8 cellular contexts compared by ENCODE assay signal in the genomic region with DNA sequence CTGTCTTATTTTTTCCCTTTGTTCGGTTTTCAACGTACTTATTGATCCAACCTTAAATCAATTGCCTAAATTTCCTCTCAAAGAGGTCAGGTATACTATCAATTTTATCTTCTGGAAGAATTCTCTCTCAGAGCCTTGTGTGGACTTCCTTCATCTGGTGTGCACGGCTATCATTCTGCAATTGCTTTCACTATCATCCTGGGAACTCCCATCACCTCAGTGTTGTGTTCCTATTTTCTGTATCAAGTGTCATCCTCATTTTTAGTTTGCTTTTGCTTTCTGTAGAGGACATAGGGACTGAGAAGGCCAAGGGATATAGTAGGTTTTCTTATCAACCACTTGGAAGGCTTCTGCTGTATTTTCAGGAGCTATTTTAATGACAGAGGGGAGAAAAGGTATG. TPM values are rescaled to one million over a fixed set of nuclear protein-coding genes. Genes with fewer than 3 reads are reported as not detected.
DNase-seq lines count a peak whose midpoint lies in the region; ATAC-seq, FAIRE-seq and TF ChIP-seq lines count a peak whose summit lies in the region.

No MANE protein-coding gene starts in this region.

- DNase-seq in Peyer's patch (no peak), heart right ventricle (no peak), NCI-H345 treated with DMSO at 0.1 percent for 48 hours (lab: John Stamatoyannopoulos, UW; ENCODE audit: unreplicated experiment) (no peak), H54 (ENCODE audit: insufficient read length, low spot score) (no peak), NCI-H526 (lab: John Stamatoyannopoulos, UW) (no peak)
- DNase-seq in stimulated activated naive B cell treated with anti-CD40 and anti-IgM and Interleukin-4, amounts not matched to agents 10 μg/mL and 1 μg/mL and 100 μg/mL, for 72 hours: no peak

- no peaks in the 10 kb centered on the region for H3K27me3 Mint-ChIP-seq in stimulated activated naive B cell treated with anti-CD40 and anti-IgM and Interleukin-4, amounts not matched to agents 10 μg/mL and 1 μg/mL and 100 μg/mL, for 72 hours

- H3K36me3 Mint-ChIP-seq in stimulated activated naive B cell treated with anti-CD40 and anti-IgM and Interleukin-4, amounts not matched to agents 10 μg/mL and 1 μg/mL and 100 μg/mL, for 72 hours: peaks cover 4 to 9% of the 10 kb centered on the region in 2 donors

- H3K4me1 ChIP-seq in Peyer's patch: peaks cover 0 to 68% (median 4%) of the 10 kb centered on the region in 4 donors
- H3K4me1 ChIP-seq in heart right ventricle: peaks cover 15 to 100% (median 96%) of the 10 kb centered on the region in 9 donors

- intact Hi-C loops in heart right ventricle (cut with DNase I): no loop called here

- TF ChIP-seq CTCF in Peyer's patch (IDR thresholded peaks at IDR 0.05): no peak
- no peak for TF ChIP-seq CTCF in heart right ventricle (IDR thresholded peaks at IDR 0.05)

- no peak for TF ChIP-seq POLR2A in Peyer's patch (IDR thresholded peaks at IDR 0.05)
- TF ChIP-seq POLR2A in H54 (IDR thresholded peaks at IDR 0.05; ENCODE audit: low read depth, low read length): no peak

- peak overlapping the region; percentile 78 for H3K27ac Mint-ChIP-seq in stimulated activated naive B cell treated with anti-CD40 and anti-IgM and Interleukin-4, amounts not matched to agents 10 μg/mL and 1 μg/mL and 100 μg/mL, for 72 hours

- no peaks in the 10 kb centered on the region for H3K9me3 ChIP-seq in Peyer's patch
- H3K9me3 ChIP-seq in heart right ventricle: no peaks in the 10 kb centered on the region

- H3K4me3 ChIP-seq in Peyer's patch: no peak overlapping the region
- H3K4me3 ChIP-seq in heart right ventricle: peak overlapping the region in 1 of 10 donors; percentile 0

- ATAC-seq in GM21717 (IDR thresholded peaks at IDR 0.05; ENCODE audit: unreplicated experiment): peak; percentile 65
- no peak for ATAC-seq in heart right ventricle
- ATAC-seq in stimulated activated naive B cell treated with anti-CD40 and anti-IgM and Interleukin-4, amounts not matched to agents 10 μg/mL and 1 μg/mL and 100 μg/mL, for 72 hours (replicated peaks): peak in 1 of 2 donors; percentile 83
- ATAC-seq in HG02588 (IDR thresholded peaks at IDR 0.05; ENCODE audit: unreplicated experiment): no peak

- H3K27me3 ChIP-seq in Peyer's patch (no peaks in the 10 kb centered on the region), heart right ventricle (no peaks in the 10 kb centered on the region)

- WGBS in heart right ventricle, 2 donors: 46 to 48% methylated on average over 3 of the region's 3 CpGs

- peaks cover 0 to 5% (median 0%) of the 10 kb centered on the region in 3 donors for H3K36me3 ChIP-seq in Peyer's patch
- H3K36me3 ChIP-seq in heart right ventricle: peaks cover 0 to 38% (median 14%) of the 10 kb centered on the region in 9 donors

- no peak for FAIRE-seq in H54 (lab: Jason Lieb, UNC)

- H3K27ac ChIP-seq in Peyer's patch (peak overlapping the region; percentile 24 to 79 (median 40)), heart right ventricle (peak overlapping the region; percentile 63 to 99 (median 96))

- peak overlapping the region; percentile 15 to 55 for H3K4me3 Mint-ChIP-seq in stimulated activated naive B cell treated with anti-CD40 and anti-IgM and Interleukin-4, amounts not matched to agents 10 μg/mL and 1 μg/mL and 100 μg/mL, for 72 hours

- H3K9me3 Mint-ChIP-seq in stimulated activated naive B cell treated with anti-CD40 and anti-IgM and Interleukin-4, amounts not matched to agents 10 μg/mL and 1 μg/mL and 100 μg/mL, for 72 hours: no peaks in the 10 kb centered on the region

- peaks cover 12 to 22% of the 10 kb centered on the region in 2 donors for H3K4me1 Mint-ChIP-seq in stimulated activated naive B cell treated with anti-CD40 and anti-IgM and Interleukin-4, amounts not matched to agents 10 μg/mL and 1 μg/mL and 100 μg/mL, for 72 hours

RNA-seq across cellular contexts. Expression of a gene that starts 11.3 kb away (rescaled TPM):
- total RNA-seq in Peyer's patch (10 to 100 TPM; 30.5 to 60.1 (median 47.2) TPM), heart right ventricle (100 to 1,000 TPM; 104 to 389 (median 181) TPM)
- 100 to 1,000 TPM; 146 to 203 TPM for polyA plus RNA-seq in heart right ventricle
